Comparison of ENCODE assay signal across 7 cellular contexts in genomic region chr22:38454361-38455062, GRCh38. TPM values are rescaled to one million over a fixed set of nuclear protein-coding genes. Genes with fewer than 3 reads are reported as not detected.
DNase-seq lines count a peak whose midpoint lies in the region; ATAC-seq and TF ChIP-seq lines count a peak whose summit lies in the region.

No MANE protein-coding gene starts in this region.

- peaks cover 75% of the 10 kb centered on the region for H3K27me3 Mint-ChIP-seq in activated T-cell treated with anti-CD3 and anti-CD28 coated beads, Interleukin-2, amount 50 U/mL, for 4 hours (ENCODE audit: low read depth)
- peaks cover 85% of the 10 kb centered on the region for H3K27me3 Mint-ChIP-seq in stimulated activated naive CD8-positive, alpha-beta T cell treated with anti-CD3 and anti-CD28 coated beads, Interleukin-15, amount 100 ng/mL, for 72 hours

- ATAC-seq in activated T-cell treated with anti-CD3 and anti-CD28 coated beads, Interleukin-2, amount 50 U/mL, for 4 hours = peak; percentile 32 to 36
- peak; percentile 27 for ATAC-seq in stimulated activated naive CD8-positive, alpha-beta T cell treated with anti-CD3 and anti-CD28 coated beads, Interleukin-15, amount 100 ng/mL, for 72 hours
- ATAC-seq in HG03460 (IDR thresholded peaks at IDR 0.05; ENCODE audit: unreplicated experiment) (no peak), GM21576 (IDR thresholded peaks at IDR 0.05; ENCODE audit: unreplicated experiment) (no peak)

- no peaks in the 10 kb centered on the region; the same call in 1 of the 2 replicates for H3K4me1 ChIP-seq in iPS-20b (ENCODE audit: insufficient read depth, low read length)

- no peaks in the 10 kb centered on the region for H3K9me3 ChIP-seq in iPS-20b (ENCODE audit: insufficient read depth, low read depth, low read length)

- H3K9ac ChIP-seq in iPS-20b (ENCODE audit: low read depth, low read length) = no peak overlapping the region

- H3K4me3 Mint-ChIP-seq in activated T-cell treated with anti-CD3 and anti-CD28 coated beads, Interleukin-2, amount 50 U/mL, for 4 hours = peak overlapping the region; percentile 69
- H3K4me3 Mint-ChIP-seq in stimulated activated naive CD8-positive, alpha-beta T cell treated with anti-CD3 and anti-CD28 coated beads, Interleukin-15, amount 100 ng/mL, for 72 hours = peak overlapping the region; percentile 73 to 77

- H3K4me3 ChIP-seq in HL-60 (replicated peaks; ENCODE audit: insufficient read depth, low read length) (0 out of 2 replicates have a peak overlapping the region, but pooled peaks have one; percentile 8), iPS-20b (ENCODE audit: low read length) (peak overlapping the region; percentile 40; the same call in 1 of the 2 replicates)

- no peaks in the 10 kb centered on the region for H3K36me3 Mint-ChIP-seq in activated T-cell treated with anti-CD3 and anti-CD28 coated beads, Interleukin-2, amount 50 U/mL, for 4 hours (ENCODE audit: insufficient read depth)

- no peaks in the 10 kb centered on the region for H3K9me3 Mint-ChIP-seq in activated T-cell treated with anti-CD3 and anti-CD28 coated beads, Interleukin-2, amount 50 U/mL, for 4 hours
- H3K9me3 Mint-ChIP-seq in stimulated activated naive CD8-positive, alpha-beta T cell treated with anti-CD3 and anti-CD28 coated beads, Interleukin-15, amount 100 ng/mL, for 72 hours = no peaks in the 10 kb centered on the region

- no peak overlapping the region for H3K27ac ChIP-seq in HL-60 (replicated peaks)
- no peak overlapping the region for H3K27ac ChIP-seq in iPS-20b (ENCODE audit: low read length)

- DNase-seq in HL-60 (ENCODE audit: low read depth in 1 of 2, low spot score in 1 of 2) (no peak), dedifferentiated amniotic fluid mesenchymal stem cell (ENCODE audit: extremely low spot score) (no peak)
- DNase-seq in activated T-cell treated with anti-CD3 and anti-CD28 coated beads, Interleukin-2, amount 50 U/mL, for 4 hours = no peak
- DNase-seq in stimulated activated naive CD8-positive, alpha-beta T cell treated with anti-CD3 and anti-CD28 coated beads, Interleukin-15, amount 100 ng/mL, for 72 hours = no peak

- H3K27me3 ChIP-seq in HL-60 (ENCODE audit: insufficient read depth, poor library complexity, severe bottlenecking) (peaks cover 52% of the 10 kb centered on the region), iPS-20b (ENCODE audit: insufficient read depth, low read length) (peaks cover 87% of the 10 kb centered on the region)

- H3K36me3 ChIP-seq in iPS-20b (ENCODE audit: insufficient read depth, low read depth, low read length) = no peaks in the 10 kb centered on the region

- H3K27ac Mint-ChIP-seq in stimulated activated naive CD8-positive, alpha-beta T cell treated with anti-CD3 and anti-CD28 coated beads, Interleukin-15, amount 100 ng/mL, for 72 hours = no peak overlapping the region

- peaks cover 9% of the 10 kb centered on the region for H3K4me1 Mint-ChIP-seq in activated T-cell treated with anti-CD3 and anti-CD28 coated beads, Interleukin-2, amount 50 U/mL, for 4 hours (ENCODE audit: low read depth)
- H3K4me1 Mint-ChIP-seq in stimulated activated naive CD8-positive, alpha-beta T cell treated with anti-CD3 and anti-CD28 coated beads, Interleukin-15, amount 100 ng/mL, for 72 hours = peaks cover 19% of the 10 kb centered on the region

- TF ChIP-seq CTCF in HL-60 (IDR thresholded peaks at IDR 0.05; ENCODE audit: insufficient read depth, low read length) = no peak

RNA-seq across cellular contexts. Expression of gene KCNJ4, which starts 0.5 kb away (rescaled TPM):
- not detected for total RNA-seq in activated T-cell treated with anti-CD3 and anti-CD28 coated beads, Interleukin-2, amount 50 U/mL, for 4 hours

RNA-seq across cellular contexts. Expression of gene KDELR3, which starts 13.4 kb away (rescaled TPM):
- total RNA-seq in activated T-cell treated with anti-CD3 and anti-CD28 coated beads, Interleukin-2, amount 50 U/mL, for 4 hours = under 1 TPM in 2 of 3 donors, not detected in 1; 0.21 to 0.35 TPM

RNA-seq across cellular contexts. Expression of gene DDX17, which starts 51.6 kb away (rescaled TPM):
- total RNA-seq in activated T-cell treated with anti-CD3 and anti-CD28 coated beads, Interleukin-2, amount 50 U/mL, for 4 hours = 100 to 1,000 TPM; 228 to 276 (median 251) TPM

Comparison
In these comparisons a context has a peak if more than half of its experiments do, and no peak if none do; other contexts are left out.
1. ATAC-seq: peak in activated T-cell treated with anti-CD3 and anti-CD28 coated beads, Interleukin-2, amount 50 U/mL, for 4 hours (2 of 2) and stimulated activated naive CD8-positive, alpha-beta T cell treated with anti-CD3 and anti-CD28 coated beads, Interleukin-15, amount 100 ng/mL, for 72 hours (single experiment); none in HG03460 (single experiment) and GM21576 (single experiment).